In genomic region chr1:84995484-84996334, GRCh38 we compare ENCODE assay signal across 8 cellular contexts. TPM values are rescaled to one million over a fixed set of nuclear protein-coding genes. Genes with fewer than 3 reads are reported as not detected.
DNase-seq lines count a peak whose midpoint lies in the region; ATAC-seq and TF ChIP-seq lines count a peak whose summit lies in the region.

No MANE protein-coding gene starts in this region.

- DNase-seq in Karpas-422 (peak; percentile 68), activated gamma-delta T cell (lab: John Stamatoyannopoulos, UW) (no peak), sigmoid colon (no peak), NCI-H1930 (lab: John Stamatoyannopoulos, UW) (no peak), SHP77 (lab: John Stamatoyannopoulos, UW) (no peak)

- no peak for TF ChIP-seq EP300 in sigmoid colon (IDR thresholded peaks at IDR 0.05)

- TF ChIP-seq POLR2A in sigmoid colon (IDR thresholded peaks at IDR 0.05): no peak

- H3K27ac ChIP-seq in Karpas-422 (ENCODE audit: low read length): peak overlapping the region; percentile 75
- H3K27ac ChIP-seq in iPS-18a (ENCODE audit: low read length): no peak overlapping the region
- H3K27ac ChIP-seq in sigmoid colon: no peak overlapping the region

- H3K27me3 ChIP-seq in Karpas-422 (ENCODE audit: low read length) (no peaks in the 10 kb centered on the region), iPS-18a (ENCODE audit: control insufficient read depth, insufficient read depth, low read length) (peaks cover 65% of the 10 kb centered on the region), sigmoid colon (peaks cover 12 to 51% (median 21%) of the 10 kb centered on the region in 3 donors)

- H3K4me2 ChIP-seq in Karpas-422 (ENCODE audit: low read depth, low read length, poor library complexity, severe bottlenecking): peak overlapping the region; percentile 81

- ATAC-seq in GM18520 (IDR thresholded peaks at IDR 0.05; ENCODE audit: unreplicated experiment) (peak; percentile 45), GM21723 (IDR thresholded peaks at IDR 0.05; ENCODE audit: unreplicated experiment) (peak; percentile 51)

- WGBS in sigmoid colon, 2 donors: 39 to 54% methylated on average over 10 of the region's 10 CpGs

- no peak for TF ChIP-seq CTCF in sigmoid colon (IDR thresholded peaks at IDR 0.05)

- peaks cover 36% of the 10 kb centered on the region for H3K79me2 ChIP-seq in Karpas-422 (ENCODE audit: low read length)

- peak overlapping the region; percentile 73 for H3K9ac ChIP-seq in Karpas-422 (ENCODE audit: low read length)
- no peak overlapping the region for H3K9ac ChIP-seq in iPS-18a (ENCODE audit: low read length)

- H3K4me1 ChIP-seq in Karpas-422 (ENCODE audit: low read length) (peaks cover 53% of the 10 kb centered on the region), iPS-18a (ENCODE audit: control insufficient read depth, low read depth, low read length) (no peaks in the 10 kb centered on the region), sigmoid colon (peaks cover 0 to 25% (median 22%) of the 10 kb centered on the region in 4 donors)

- H3K4me3 ChIP-seq in Karpas-422 (ENCODE audit: low read length) (peak overlapping the region; percentile 74), iPS-18a (ENCODE audit: low read length) (peak overlapping the region; percentile 70), sigmoid colon (no peak overlapping the region)

- H2AFZ ChIP-seq in Karpas-422 (ENCODE audit: low read length): no peak overlapping the region

- no peaks in the 10 kb centered on the region for H4K20me1 ChIP-seq in Karpas-422 (ENCODE audit: insufficient read depth, low read depth, low read length)

- H3K9me3 ChIP-seq in Karpas-422 (ENCODE audit: low read length) (no peaks in the 10 kb centered on the region), iPS-18a (ENCODE audit: control insufficient read depth, low read depth, low read length) (no peaks in the 10 kb centered on the region), sigmoid colon (no peaks in the 10 kb centered on the region)

- no peaks in the 10 kb centered on the region for H3K9me2 ChIP-seq in Karpas-422 (replicated peaks; ENCODE audit: insufficient read depth, low read length)

- H3K36me3 ChIP-seq in Karpas-422 (ENCODE audit: insufficient read depth, low read length) (0 out of 2 replicates have a peak, but pooled peaks cover 2% of the 10 kb centered on the region), iPS-18a (ENCODE audit: control insufficient read depth, low read depth, low read length) (no peaks in the 10 kb centered on the region), sigmoid colon (no peaks in the 10 kb centered on the region)

- intact Hi-C loops in sigmoid colon (cut with DNase I): no loop called here

RNA-seq across cellular contexts. Expression of gene MCOLN2, which starts 1.2 kb away (rescaled TPM):
- total RNA-seq in Karpas-422 (2014; rRNA removed; shearing (Covaris generic); ENCODE audit: low replicate concordance): 52.4 and 56.1 TPM in 2 replicates
- total RNA-seq in sigmoid colon: 10 to 100 TPM in 1 of 4 donors, 1 to 10 TPM in 1, under 1 TPM in 2; 0.54 to 12.5 (median 1.0) TPM
- 10 to 100 TPM in 1 of 3 donors, 1 to 10 TPM in 2; 4.9 to 15.0 (median 6.0) TPM for polyA plus RNA-seq in sigmoid colon

RNA-seq across cellular contexts. Expression of gene MCOLN3, which starts 52.6 kb away (rescaled TPM):
- total RNA-seq in Karpas-422 (2014; rRNA removed; shearing (Covaris generic); ENCODE audit: low replicate concordance): not detected in 2 replicates
- 10 to 100 TPM in 1 of 4 donors, 1 to 10 TPM in 3; 1.6 to 10.8 (median 4.2) TPM for total RNA-seq in sigmoid colon
- polyA plus RNA-seq in sigmoid colon: 1 to 10 TPM in 1 of 3 donors, under 1 TPM in 2; 0.23 to 1.2 (median 0.23) TPM

Comparison
In these comparisons a context has a peak if more than half of its experiments do, and no peak if none do; other contexts are left out.
1. H3K4me3 ChIP-seq: peak in Karpas-422 (single experiment) and iPS-18a (single experiment); none in sigmoid colon (0 of 4).